In the genomic region with DNA sequence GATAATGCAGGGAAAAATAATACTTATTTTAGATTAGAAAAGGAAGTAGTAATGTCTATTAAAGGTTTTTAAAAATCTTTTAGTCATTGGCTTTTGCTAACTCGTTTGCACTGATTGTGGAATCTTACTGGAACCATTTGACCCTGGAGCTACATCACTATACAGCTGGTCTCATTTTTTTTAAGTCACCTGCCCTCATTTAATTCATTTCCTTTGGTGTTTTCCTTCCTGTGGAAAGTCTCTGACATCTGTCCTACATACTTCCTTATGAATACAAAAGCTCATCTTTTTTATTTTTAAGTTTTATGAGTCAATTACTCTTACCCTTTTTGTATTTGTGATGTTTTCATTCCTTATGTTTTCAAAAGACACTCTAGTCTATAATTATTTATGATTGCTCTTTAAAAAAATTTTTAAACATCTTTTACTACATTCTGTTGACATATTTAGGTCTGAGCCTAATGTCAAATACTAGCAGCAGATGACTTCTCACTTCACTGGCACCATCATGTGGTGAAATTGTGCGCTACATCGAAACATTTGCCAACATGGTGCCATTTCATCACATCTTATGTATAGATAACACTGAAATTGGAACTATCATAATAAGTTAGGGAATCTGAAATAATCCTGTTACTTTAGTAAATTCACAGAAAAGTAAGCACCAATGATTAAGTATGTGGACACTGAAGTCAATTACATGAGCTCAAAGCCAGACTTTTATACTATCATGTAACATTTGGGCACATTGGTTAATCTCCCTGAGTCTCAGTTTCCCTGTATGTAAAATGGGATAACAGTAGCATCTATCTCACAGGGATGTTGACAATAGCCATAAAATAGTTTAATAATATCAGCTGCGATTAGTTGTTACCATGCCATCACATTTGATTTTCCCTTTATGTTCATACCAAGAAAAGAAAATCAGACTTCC, we compare ENCODE assay signal across 8 cellular contexts. TPM values are rescaled to one million over a fixed set of nuclear protein-coding genes. Genes with fewer than 3 reads are reported as not detected.
A peak's percentile ranks its signal among the peaks of the same experiment; 100 is the strongest.
DNase-seq lines count a peak whose midpoint lies in the region; ATAC-seq and TF ChIP-seq lines count a peak whose summit lies in the region.

No MANE protein-coding gene starts in this region.

- H3K36me3 ChIP-seq in SK-N-SH (replicated peaks in 1 of 2; ENCODE audit: control insufficient read depth in 1 of 2, insufficient read depth in 2 of 2, low read length in 1 of 2) (no peaks in the 10 kb centered on the region), heart right ventricle (no peaks in the 10 kb centered on the region), sigmoid colon (no peaks in the 10 kb centered on the region)

- CTCF ChIA-PET in SK-N-SH (lab: Yijun Ruan, JAX), result interaction anchor here (0.6 to 2.3 kb wide), 31 partner anchors 8 to 450 kb away, joined by 3 to 60 read pairs (median 4); no protein-coding TSS in a partner anchor

- H3K36me3 Mint-ChIP-seq in activated naive CD8-positive, alpha-beta T cell treated with anti-CD3 and anti-CD28 coated beads, Interleukin-2, amount 10 ng/mL, durations not matched to agents 7 days and 5 days, result peaks cover 3% of the 10 kb centered on the region

- peaks cover 3% of the 10 kb centered on the region; the same call in 1 of the 2 replicates for H3K9me3 ChIP-seq in SK-N-SH
- peaks cover 0 to 20% (median 10%) of the 10 kb centered on the region in 11 donors for H3K9me3 ChIP-seq in heart right ventricle
- H3K9me3 ChIP-seq in sigmoid colon, result peaks cover 0 to 3% (median 0%) of the 10 kb centered on the region in 4 donors

- peak; percentile 95 for TF ChIP-seq RAD21 in SK-N-SH (IDR thresholded peaks at IDR 0.05; ENCODE audit: low read length)

- peaks cover 5% of the 10 kb centered on the region for H3K4me1 Mint-ChIP-seq in activated naive CD8-positive, alpha-beta T cell treated with anti-CD3 and anti-CD28 coated beads, Interleukin-2, amount 10 ng/mL, durations not matched to agents 7 days and 5 days

- no peak overlapping the region for H3K27ac Mint-ChIP-seq in activated naive CD8-positive, alpha-beta T cell treated with anti-CD3 and anti-CD28 coated beads, Interleukin-2, amount 10 ng/mL, durations not matched to agents 7 days and 5 days

- no peaks in the 10 kb centered on the region for H3F3A ChIP-seq in SK-N-SH (replicated peaks; ENCODE audit: insufficient read depth)

- H3K9me2 ChIP-seq in SK-N-SH, result no peaks in the 10 kb centered on the region

- H3K4me1 ChIP-seq in SK-N-SH (ENCODE audit: control insufficient read depth in 1 of 2, insufficient read depth in 2 of 2, low read depth in 1 of 2, low read length in 1 of 2) (no peaks in the 10 kb centered on the region), heart right ventricle (peaks cover 0 to 8% (median 0%) of the 10 kb centered on the region in 9 donors), sigmoid colon (no peaks in the 10 kb centered on the region)

- H3K27me3 ChIP-seq in SK-N-SH (ENCODE audit: insufficient read depth), result no peaks in the 10 kb centered on the region
- H3K27me3 ChIP-seq in heart right ventricle, result no peaks in the 10 kb centered on the region
- H3K27me3 ChIP-seq in sigmoid colon, result no peaks in the 10 kb centered on the region

- TF ChIP-seq POLR2A in sigmoid colon (IDR thresholded peaks at IDR 0.05), result no peak

- no peaks in the 10 kb centered on the region for H4K20me1 ChIP-seq in SK-N-SH (ENCODE audit: insufficient read depth)

- no peak overlapping the region for H3K4me2 ChIP-seq in SK-N-SH

- no peak overlapping the region for H3K9ac ChIP-seq in SK-N-SH

- no peak overlapping the region for H3K4me3 Mint-ChIP-seq in activated naive CD8-positive, alpha-beta T cell treated with anti-CD3 and anti-CD28 coated beads, Interleukin-2, amount 10 ng/mL, durations not matched to agents 7 days and 5 days

- H3K79me2 ChIP-seq in SK-N-SH (ENCODE audit: insufficient read depth), result no peaks in the 10 kb centered on the region

- H3K27ac ChIP-seq in SK-N-SH (ENCODE audit: low read depth in 2 of 2, low read length in 1 of 2), result no peak overlapping the region
- peak overlapping the region in 1 of 10 donors; percentile 23 for H3K27ac ChIP-seq in heart right ventricle
- no peak overlapping the region for H3K27ac ChIP-seq in sigmoid colon

- TF ChIP-seq EP300 in SK-N-SH (IDR thresholded peaks at IDR 0.05; ENCODE audit: borderline replicate concordance in 1 of 2, low read depth in 1 of 2, low read length in 1 of 2), result no peak
- TF ChIP-seq EP300 in sigmoid colon (IDR thresholded peaks at IDR 0.05), result no peak

- peaks cover 8% of the 10 kb centered on the region for H3K27me3 Mint-ChIP-seq in activated naive CD8-positive, alpha-beta T cell treated with anti-CD3 and anti-CD28 coated beads, Interleukin-2, amount 10 ng/mL, durations not matched to agents 7 days and 5 days

- peaks cover 8% of the 10 kb centered on the region for H3K9me3 Mint-ChIP-seq in activated naive CD8-positive, alpha-beta T cell treated with anti-CD3 and anti-CD28 coated beads, Interleukin-2, amount 10 ng/mL, durations not matched to agents 7 days and 5 days

- TF ChIP-seq CTCF in SK-N-SH (IDR thresholded peaks at IDR 0.05) (peak; percentile 91), heart right ventricle (IDR thresholded peaks at IDR 0.05) (peak; percentile 60 to 87 (median 74)), sigmoid colon (IDR thresholded peaks at IDR 0.05) (peak; percentile 6 to 66 (median 60))

- H2AFZ ChIP-seq in SK-N-SH (ENCODE audit: low read depth), result peak overlapping the region; percentile 42; the same call in 1 of the 2 replicates

- intact Hi-C loops in heart right ventricle (cut with DNase I), result loop anchor here (1.0 to 10.0 kb wide), 8 partner anchors 125 to 457 kb away; partner anchors contain the start of gene SMAD1 (in 1 of the 10)
- intact Hi-C loops in sigmoid colon (cut with DNase I), result loop anchor here (5.0 to 10.0 kb wide), 3 partner anchors 275 to 515 kb away; partner anchors contain the start of genes ABCE1 and ANAPC10

- H3K4me3 ChIP-seq in Jurkat, Clone E6-1 (ENCODE audit: low read length), result no peak overlapping the region
- H3K4me3 ChIP-seq in SK-N-SH (ENCODE audit: low read depth in 2 of 2, low read length in 1 of 2), result no peak overlapping the region; a peak in 1 of 4 replicates
- no peak overlapping the region for H3K4me3 ChIP-seq in heart right ventricle
- H3K4me3 ChIP-seq in sigmoid colon, result no peak overlapping the region

- peak; percentile 62 for DNase-seq in COLO668 (lab: John Stamatoyannopoulos, UW; ENCODE audit: unreplicated experiment)
- peak; percentile 55 for DNase-seq in Jurkat, Clone E6-1 (ENCODE audit: low read depth, low spot score)
- DNase-seq in SK-N-SH, result peak; percentile 41
- peak; percentile 42 for DNase-seq in activated naive CD8-positive, alpha-beta T cell treated with anti-CD3 and anti-CD28 coated beads, Interleukin-2, amount 10 ng/mL, durations not matched to agents 7 days and 5 days
- DNase-seq in heart right ventricle, result peak in 1 of 2 donors; percentile 47
- no peak for DNase-seq in sigmoid colon

- ATAC-seq in GM19372 (IDR thresholded peaks at IDR 0.05; ENCODE audit: low read depth, unreplicated experiment) (peak; percentile 76), heart right ventricle (peak in 5 of 8 donors; percentile 37 to 61 (median 55)), GM19023 (IDR thresholded peaks at IDR 0.05; ENCODE audit: unreplicated experiment) (no peak)
- no peak for ATAC-seq in activated naive CD8-positive, alpha-beta T cell treated with anti-CD3 and anti-CD28 coated beads, Interleukin-2, amount 10 ng/mL, durations not matched to agents 7 days and 5 days (ENCODE audit: low read depth)

- 26% methylated on average over 4 of the region's 4 CpGs for WGBS in SK-N-SH (ENCODE audit: low lambda C conversion rate)
- WGBS in heart right ventricle, 2 donors, result 51 to 54% methylated on average over 4 of the region's 4 CpGs
- WGBS in sigmoid colon, 2 donors, result 51 to 72% methylated on average over 4 of the region's 4 CpGs

- POLR2A ChIA-PET in SK-N-SH (lab: Yijun Ruan, JAX), result no interaction called here
- POLR2A ChIA-PET in activated naive CD8-positive, alpha-beta T cell treated with anti-CD3 and anti-CD28 coated beads, Interleukin-2, amount 10 ng/mL, durations not matched to agents 7 days and 5 days (lab: Charles Lee), result no interaction called here

TF ChIP-seq in SK-N-SH, 30 proteins besides CTCF, POLR2A, EP300 and RAD21:
- TF ChIP-seq RFX5 (IDR thresholded peaks at IDR 0.05; ENCODE audit: low read length), result no peak
- peak; percentile 93 for TF ChIP-seq SMC3 (IDR thresholded peaks at IDR 0.05; ENCODE audit: low read depth, low read length)

RNA-seq across cellular contexts. Expression of gene MMAA, which starts 9.4 kb away (rescaled TPM):
- 22.9 TPM for polyA plus RNA-seq in Jurkat, Clone E6-1 (2012; ENCODE audit: insufficient read depth, insufficient read length)
- 2.2 and 3.2 TPM in 2 replicates for polyA plus RNA-seq in SK-N-SH (2012; rRNA removed)
- 3.0 and 4.6 TPM in 2 replicates for polyA plus RNA-seq in SK-N-SH (2012; cell fraction: cytosol; rRNA removed)
- 1.7 and 3.0 TPM in 2 replicates for polyA plus RNA-seq in SK-N-SH (2012; cell fraction: nucleus; rRNA removed)
- 10 to 100 TPM; 11.0 to 12.4 TPM for total RNA-seq in activated naive CD8-positive, alpha-beta T cell treated with anti-CD3 and anti-CD28 coated beads, Interleukin-2, amount 10 ng/mL, durations not matched to agents 7 days and 5 days
- total RNA-seq in heart right ventricle, result 10 to 100 TPM in 5 of 10 donors, 1 to 10 TPM in 5; 6.6 to 13.5 (median 9.8) TPM
- 1 to 10 TPM; 3.3 to 7.1 TPM for polyA plus RNA-seq in heart right ventricle
- total RNA-seq in sigmoid colon, result 1 to 10 TPM; 2.5 to 6.6 (median 2.7) TPM
- 10 to 100 TPM in 2 of 3 donors, 1 to 10 TPM in 1; 9.6 to 12.3 (median 11.7) TPM for polyA plus RNA-seq in sigmoid colon

Comparison
In these comparisons a context has a peak if more than half of its experiments do, and no peak if none do; other contexts are left out.
1. ATAC-seq: peak in GM19372 (single experiment) and heart right ventricle (5 of 8); none in activated naive CD8-positive, alpha-beta T cell treated with anti-CD3 and anti-CD28 coated beads, Interleukin-2, amount 10 ng/mL, durations not matched to agents 7 days and 5 days (single experiment) and GM19023 (single experiment).
2. Peak in every context shown above with its lines, with median percentiles within 50 percentile points of each other: CTCF ChIP-seq.